In the genomic region with DNA sequence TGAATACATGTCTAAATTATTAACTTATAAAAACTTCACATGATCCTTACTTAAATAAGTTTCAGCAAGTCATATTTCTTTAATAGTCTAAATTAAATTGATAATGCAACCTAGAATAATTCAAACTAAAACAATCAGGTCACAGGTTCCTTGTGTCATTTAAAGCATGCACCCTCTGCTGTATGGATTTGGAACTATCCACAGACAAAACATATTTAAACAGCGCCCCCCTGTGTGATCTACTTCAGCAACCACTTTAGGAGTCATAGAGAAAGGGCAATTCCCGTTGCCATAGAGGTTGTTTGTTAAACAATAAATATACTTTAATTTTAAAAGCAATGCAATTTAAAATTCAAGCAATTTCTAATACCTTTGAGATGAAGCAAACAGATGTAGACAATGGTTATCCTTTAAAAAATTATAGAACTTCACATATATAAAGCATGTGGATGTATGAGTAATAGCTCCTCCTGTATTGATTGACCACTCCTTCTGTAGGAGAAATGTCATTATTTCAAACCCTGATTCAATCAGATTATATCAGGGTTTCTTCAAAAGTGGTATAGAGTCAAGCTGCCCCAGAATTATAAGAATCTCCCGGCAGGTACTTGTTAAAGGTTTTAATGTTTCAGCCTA, we compare ENCODE assay signal across 8 cellular contexts. TPM values are rescaled to one million over a fixed set of nuclear protein-coding genes. Genes with fewer than 3 reads are reported as not detected.
A peak's percentile ranks its signal among the peaks of the same experiment; 100 is the strongest.
DNase-seq lines count a peak whose midpoint lies in the region; ATAC-seq and TF ChIP-seq lines count a peak whose summit lies in the region.

No MANE protein-coding gene starts in this region.

- H3K9me3 ChIP-seq in neural progenitor cell (ENCODE audit: low read depth): no peaks in the 10 kb centered on the region

- no peak overlapping the region for H3K9ac ChIP-seq in neural progenitor cell

- no peak overlapping the region for H3K4me3 Mint-ChIP-seq in neural progenitor cell

- H3K4me1 Mint-ChIP-seq in neural progenitor cell: peaks cover 10% of the 10 kb centered on the region

- peaks cover 20% of the 10 kb centered on the region for H3K4me1 ChIP-seq in neural progenitor cell

- H3K4me3 ChIP-seq in HFF-Myc (replicated peaks; ENCODE audit: low read depth, low read length) (no peak overlapping the region), neural progenitor cell (no peak overlapping the region)

- H3K4me2 ChIP-seq in neural progenitor cell: no peak overlapping the region

- peaks cover 9% of the 10 kb centered on the region for H3F3A ChIP-seq in neural progenitor cell (ENCODE audit: low read depth)

- peak; percentile 8 for DNase-seq in activated CD4-positive, alpha-beta T cell treated with anti-CD3 and anti-CD28 coated beads for 48 hours
- no peak for DNase-seq in activated CD4-positive, alpha-beta T cell treated with anti-CD3 and anti-CD28 coated beads for 4 hours
- DNase-seq in HFF-Myc (ENCODE audit: extremely low read depth, low read depth) (peak; percentile 43), LoVo (ENCODE audit: low spot score) (peak; percentile 64), SHP77 (lab: John Stamatoyannopoulos, UW) (peak; percentile 34 to 48), neural progenitor cell (ENCODE audit: low spot score) (peak; percentile 84)
- no peak for DNase-seq in activated CD4-positive, CD25-positive, alpha-beta regulatory T cell treated with anti-CD3 and anti-CD28 coated beads, Interleukin-2, amount 50 U/mL, for 72 hours

- no peak overlapping the region for H2AFZ ChIP-seq in neural progenitor cell (replicated peaks)

- no peaks in the 10 kb centered on the region for H3K79me2 ChIP-seq in neural progenitor cell (ENCODE audit: low read depth)

- TF ChIP-seq CTCF in HFF-Myc (IDR thresholded peaks at IDR 0.05; ENCODE audit: low read depth, low read length, missing control alignments) (peak; percentile 79), neural progenitor cell (IDR thresholded peaks at IDR 0.05) (peak; percentile 96)

- H3K36me3 Mint-ChIP-seq in neural progenitor cell: no peaks in the 10 kb centered on the region

- H3K27ac Mint-ChIP-seq in neural progenitor cell: no peak overlapping the region

- H3K27me3 ChIP-seq in neural progenitor cell: no peaks in the 10 kb centered on the region

- no peaks in the 10 kb centered on the region for H3K36me3 ChIP-seq in neural progenitor cell

- no peaks in the 10 kb centered on the region for H3K27me3 Mint-ChIP-seq in neural progenitor cell (ENCODE audit: insufficient read depth, low read depth)

- peak; percentile 79 for ATAC-seq in esophagus mucosa

- no peak overlapping the region for H3K27ac ChIP-seq in neural progenitor cell

- no peaks in the 10 kb centered on the region for H4K20me1 ChIP-seq in neural progenitor cell (ENCODE audit: low read depth)

- H3K9me3 Mint-ChIP-seq in neural progenitor cell: no peaks in the 10 kb centered on the region

RNA-seq across cellular contexts. Expression of a gene that starts 21.2 kb away (rescaled TPM):
- 0.36 TPM for total RNA-seq in esophagus mucosa
- total RNA-seq in neural progenitor cell (ENCODE audit: low replicate concordance): 3.4 and 4.5 TPM in 2 replicates

Comparison
In these comparisons a context has a peak if more than half of its experiments do, and no peak if none do; other contexts are left out.
1. DNase-seq: peak in activated CD4-positive, alpha-beta T cell treated with anti-CD3 and anti-CD28 coated beads for 48 hours (single experiment), HFF-Myc (single experiment), LoVo (single experiment), SHP77 (2 of 2) and neural progenitor cell (single experiment); none in activated CD4-positive, alpha-beta T cell treated with anti-CD3 and anti-CD28 coated beads for 4 hours (0 of 2) and activated CD4-positive, CD25-positive, alpha-beta regulatory T cell treated with anti-CD3 and anti-CD28 coated beads, Interleukin-2, amount 50 U/mL, for 72 hours (single experiment).